Comparison of ENCODE assay signal across 1 cellular context in the genomic region with DNA sequence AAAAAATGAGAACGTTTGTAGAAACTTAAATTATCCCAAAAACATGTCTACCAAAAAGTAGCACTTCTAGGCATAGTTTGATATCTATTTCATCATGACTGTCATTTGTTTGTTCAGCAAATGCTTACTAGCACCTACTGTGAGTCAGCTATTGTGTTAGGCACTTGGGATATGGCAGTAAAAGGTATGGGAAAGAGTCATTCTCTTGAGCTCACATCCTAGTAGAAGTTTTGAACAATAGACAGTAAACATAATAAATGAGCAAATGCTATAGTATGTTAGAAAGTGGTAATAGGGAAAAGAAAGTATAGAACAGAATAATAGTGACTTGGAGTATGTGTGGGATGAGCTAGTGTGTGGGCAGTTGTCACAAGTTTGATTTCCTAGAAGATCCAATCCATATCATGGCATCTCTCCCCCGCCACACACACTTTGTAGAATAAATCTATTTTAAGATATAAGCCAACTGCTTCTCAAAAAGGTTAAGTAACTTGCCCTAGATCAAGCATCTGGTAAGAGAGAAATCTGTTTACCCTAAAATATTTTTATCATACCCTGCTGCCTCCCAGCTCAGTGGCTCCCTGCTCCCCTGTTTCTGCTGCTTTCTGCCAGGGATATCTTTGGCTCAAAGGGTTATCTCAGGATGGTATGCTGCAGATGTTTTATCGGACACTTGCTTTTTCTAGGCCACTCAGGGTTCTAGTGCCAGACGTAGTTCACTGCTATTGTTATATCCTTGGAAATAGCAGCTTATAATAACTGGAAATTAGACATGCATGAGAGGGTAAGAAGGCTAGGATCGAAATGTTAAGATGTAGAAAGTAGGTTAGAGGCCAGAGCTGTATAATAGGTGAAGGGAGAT.
TF ChIP-seq lines count a peak whose summit lies in the region.

No MANE protein-coding gene starts in this region.

TF ChIP-seq in SK-N-SH, 30 proteins besides CTCF, POLR2A, EP300 and RAD21:
- TF ChIP-seq RXRA (IDR thresholded peaks at IDR 0.05; ENCODE audit: borderline replicate concordance, low read depth) (no peak), JUND (IDR thresholded peaks at IDR 0.05) (no peak), TCF12 (IDR thresholded peaks at IDR 0.05) (no peak), EZH2phosphoT487 (IDR thresholded peaks at IDR 0.05; ENCODE audit: borderline replicate concordance, low read depth) (no peak), GATA2 (CRISPR knock-in tag; IDR thresholded peaks at IDR 0.05) (0 out of 2 replicates have a peak, but pooled peaks have one; percentile 35), SMC3 (IDR thresholded peaks at IDR 0.05; ENCODE audit: low read depth, low read length) (no peak), MEF2A (IDR thresholded peaks at IDR 0.05; ENCODE audit: borderline replicate concordance, low read depth) (no peak)
